Comparison of ENCODE assay signal across 8 cellular contexts in genomic region chr16:30874244-30874820, GRCh38. TPM values are rescaled to one million over a fixed set of nuclear protein-coding genes. Genes with fewer than 3 reads are reported as not detected.
DNase-seq lines count a peak whose midpoint lies in the region; ATAC-seq and TF ChIP-seq lines count a peak whose summit lies in the region.

No MANE protein-coding gene starts in this region.

- H3K4me1 ChIP-seq in HUES48 (ENCODE audit: control insufficient read depth, insufficient read depth, low read length) (peaks cover 8% of the 10 kb centered on the region), breast epithelium (peaks cover 0 to 9% of the 10 kb centered on the region in 2 donors), mucosa of descending colon (ENCODE audit: low read depth) (peaks cover 24% of the 10 kb centered on the region)

- no peak for ATAC-seq in mucosa of descending colon

- DNase-seq in breast epithelium (ENCODE audit: low spot score in 2 of 2) (no peak), mucosa of descending colon (peak in 2 of 3 donors; percentile 25 to 40), KG1 (lab: John Stamatoyannopoulos, UW) (no peak), NCI-H2081 treated with DMSO at 0.1 percent for 48 hours (lab: John Stamatoyannopoulos, UW) (no peak), islet precursor cell (no peak), dedifferentiated amniotic fluid mesenchymal stem cell (ENCODE audit: extremely low spot score) (no peak)

- H3K27me3 ChIP-seq in HUES48 (ENCODE audit: control insufficient read depth, insufficient read depth, low read length) (peaks cover 35% of the 10 kb centered on the region), breast epithelium (no peaks in the 10 kb centered on the region)

- intact Hi-C loops in breast epithelium (cut with DNase I; ENCODE audit: low total_unique reads), result no loop called here
- intact Hi-C loops in mucosa of descending colon (cut with DNase I, micrococcal nuclease), result no loop called here

- H3K4me3 ChIP-seq in HUES48 (ENCODE audit: low read depth, low read length), result peak overlapping the region; percentile 84
- H3K4me3 ChIP-seq in breast epithelium, result peak overlapping the region; percentile 95 to 97 (median 96)
- peak overlapping the region; percentile 85 for H3K4me3 ChIP-seq in mucosa of descending colon

- H3K36me3 ChIP-seq in HUES48 (ENCODE audit: control insufficient read depth, insufficient read depth, low read length) (no peaks in the 10 kb centered on the region), breast epithelium (no peaks in the 10 kb centered on the region), mucosa of descending colon (ENCODE audit: low read depth) (no peaks in the 10 kb centered on the region)

- no peak overlapping the region for H3K9ac ChIP-seq in HUES48 (ENCODE audit: low read depth, low read length)

- H3K9me3 ChIP-seq in HUES48 (ENCODE audit: control insufficient read depth, insufficient read depth, low read length), result no peaks in the 10 kb centered on the region
- H3K9me3 ChIP-seq in breast epithelium, result no peaks in the 10 kb centered on the region
- no peaks in the 10 kb centered on the region for H3K9me3 ChIP-seq in mucosa of descending colon

- peak overlapping the region; percentile 98 for H3K27ac ChIP-seq in 22Rv1
- H3K27ac ChIP-seq in HUES48 (ENCODE audit: low read depth, low read length), result peak overlapping the region; percentile 75
- H3K27ac ChIP-seq in breast epithelium, result peak overlapping the region; percentile 89 to 94

- TF ChIP-seq CTCF in 22Rv1 (IDR thresholded peaks at IDR 0.05), result no peak
- no peak for TF ChIP-seq CTCF in breast epithelium (IDR thresholded peaks at IDR 0.05)
- TF ChIP-seq CTCF in mucosa of descending colon (IDR thresholded peaks at IDR 0.05), result no peak

- TF ChIP-seq POLR2A in breast epithelium (IDR thresholded peaks at IDR 0.05), result no peak

RNA-seq across cellular contexts. Expression of gene BCL7C, which starts 19.5 kb away (rescaled TPM):
- total RNA-seq in breast epithelium (10 to 100 TPM; 29.4 to 47.2 (median 36.2) TPM), mucosa of descending colon (10 to 100 TPM; 20.8 to 30.6 (median 25.3) TPM)

RNA-seq across cellular contexts. Expression of gene CTF1, which starts 22.1 kb away (rescaled TPM):
- total RNA-seq in breast epithelium (1 to 10 TPM; 2.6 to 4.5 (median 3.4) TPM), mucosa of descending colon (1 to 10 TPM; 1.1 to 7.6 (median 1.5) TPM)

RNA-seq across cellular contexts. Expression of gene FBXL19, which starts 49.0 kb away (rescaled TPM):
- 10 to 100 TPM in 1 of 3 donors, 1 to 10 TPM in 2; 4.5 to 12.7 (median 9.2) TPM for total RNA-seq in breast epithelium
- total RNA-seq in mucosa of descending colon, result 10 to 100 TPM; 17.6 to 30.3 (median 22.4) TPM

Comparison
In these comparisons a context has a peak if more than half of its experiments do, and no peak if none do; other contexts are left out.
1. DNase-seq: peak in mucosa of descending colon (2 of 3); none in breast epithelium (0 of 2), KG1 (single experiment), NCI-H2081 treated with DMSO at 0.1 percent for 48 hours (single experiment), islet precursor cell (single experiment) and dedifferentiated amniotic fluid mesenchymal stem cell (single experiment).
2. Peak in every context shown above with its lines, with median percentiles within 50 percentile points of each other: H3K27ac ChIP-seq and H3K4me3 ChIP-seq.